ENCODE assay signal across 15 cellular contexts in genomic region chr2:28981620-28982371, GRCh38. TPM values are rescaled to one million over a fixed set of nuclear protein-coding genes. Genes with fewer than 3 reads are reported as not detected.
DNase-seq lines count a peak whose midpoint lies in the region; ATAC-seq and TF ChIP-seq lines count a peak whose summit lies in the region.
"Had no signal": no experiment of that assay in that cellular context is flagged by ENCODE, and none has a peak within 500 bp of the region (broad histone marks: within the 10 kb centered on the region; RNA-seq: fewer than 3 reads in every experiment).

No MANE protein-coding gene starts in this region.

- no peaks in the 10 kb centered on the region for H3K27me3 ChIP-seq in heart right ventricle
- H3K27me3 ChIP-seq in upper lobe of left lung: no peaks in the 10 kb centered on the region
- H3K27me3 ChIP-seq in Karpas-422 (ENCODE audit: low read length): no peaks in the 10 kb centered on the region
- H3K27me3 ChIP-seq: gastrocnemius medialis had no signal

- no peaks in the 10 kb centered on the region for H3K9me3 Mint-ChIP-seq in nephron
- H3K9me3 Mint-ChIP-seq: activated CD8-positive, alpha-beta T cell treated with anti-CD3 and anti-CD28 coated beads for 36 hours; mesothelial cell of epicardium had no signal

- H2AFZ ChIP-seq in Karpas-422 (ENCODE audit: low read length): no peak overlapping the region

- no peak overlapping the region for H3K4me3 ChIP-seq in heart right ventricle
- H3K4me3 ChIP-seq in upper lobe of left lung: no peak overlapping the region
- H3K4me3 ChIP-seq in Karpas-422 (ENCODE audit: low read length): no peak overlapping the region
- H3K4me3 ChIP-seq: gastrocnemius medialis had no signal

- H3K9ac ChIP-seq in Karpas-422 (ENCODE audit: low read length): no peak overlapping the region

- peak overlapping the region in 2 of 3 experiments; percentile 40 to 56 for H3K27ac Mint-ChIP-seq in nephron
- H3K27ac Mint-ChIP-seq: activated CD8-positive, alpha-beta T cell treated with anti-CD3 and anti-CD28 coated beads for 36 hours; endodermal cell had no signal

- TF ChIP-seq CTCF in heart right ventricle (IDR thresholded peaks at IDR 0.05): no peak
- no peak for TF ChIP-seq CTCF in nephron (IDR thresholded peaks at IDR 0.05; ENCODE audit: unreplicated experiment in 3 of 3)
- TF ChIP-seq CTCF in upper lobe of left lung (IDR thresholded peaks at IDR 0.05): no peak

- no peak overlapping the region for H3K4me3 Mint-ChIP-seq in nephron
- H3K4me3 Mint-ChIP-seq: activated CD8-positive, alpha-beta T cell treated with anti-CD3 and anti-CD28 coated beads for 36 hours; endodermal cell; mesothelial cell of epicardium had no signal

- H3K27ac ChIP-seq in heart right ventricle (peak overlapping the region in 8 of 10 donors; percentile 4 to 79 (median 68)), upper lobe of left lung (peak overlapping the region in 3 of 4 donors; percentile 34 to 57 (median 36)), Karpas-422 (ENCODE audit: low read length) (no peak overlapping the region)

- no peaks in the 10 kb centered on the region for H3K36me3 Mint-ChIP-seq in nephron (ENCODE audit: low read depth)
- H3K36me3 Mint-ChIP-seq: mesothelial cell of epicardium had no signal

- H3K4me1 Mint-ChIP-seq in nephron: peaks cover 13% of the 10 kb centered on the region

- in situ Hi-C loops in ACHN (cut with HindIII; ENCODE audit: low pct_ligation_motif_present, low pct_unique_long_range_greater_than_20kb, low sequenced_read_pairs): no loop called here

- H3K9me3 ChIP-seq in heart right ventricle (no peaks in the 10 kb centered on the region), upper lobe of left lung (no peaks in the 10 kb centered on the region), Karpas-422 (ENCODE audit: low read length) (no peaks in the 10 kb centered on the region)
- H3K9me3 ChIP-seq: gastrocnemius medialis had no signal

- H3K4me2 ChIP-seq in Karpas-422 (ENCODE audit: low read depth, low read length, poor library complexity, severe bottlenecking): no peak overlapping the region

- intact Hi-C loops in Right ventricle myocardium inferior (cut with DNase I): loop anchor here (1.0 kb wide), 1 partner anchor 30 kb away; no protein-coding TSS in a partner anchor
- intact Hi-C loops in cardiac septum (cut with DNase I): no loop called here
- intact Hi-C loops in heart right ventricle (cut with DNase I): loop anchor here in 2 of 10 donors (1.0 to 2.0 kb wide), 3 partner anchors 29 to 135 kb away; no protein-coding TSS in a partner anchor

- no peaks in the 10 kb centered on the region for H4K20me1 ChIP-seq in Karpas-422 (ENCODE audit: insufficient read depth, low read depth, low read length)

- no peaks in the 10 kb centered on the region for H3K36me3 ChIP-seq in heart right ventricle
- H3K36me3 ChIP-seq in upper lobe of left lung: no peaks in the 10 kb centered on the region
- no peaks in the 10 kb centered on the region for H3K36me3 ChIP-seq in Karpas-422 (ENCODE audit: insufficient read depth, low read length)
- H3K36me3 ChIP-seq: gastrocnemius medialis had no signal

- no peaks in the 10 kb centered on the region for H3K79me2 ChIP-seq in Karpas-422 (ENCODE audit: low read length)

- whole genome bisulfite sequencing in heart right ventricle, 2 donors: 71 to 76% methylated on average over 10 of the region's 10 CpGs
- WGBS in upper lobe of left lung, 2 donors: 65 to 81% methylated on average over 4 to 10 of the region's 10 CpGs

- no peak for TF ChIP-seq POLR2A in upper lobe of left lung (IDR thresholded peaks at IDR 0.05)

- H3K4me1 ChIP-seq in heart right ventricle (peaks cover 0 to 31% (median 7%) of the 10 kb centered on the region in 9 donors), upper lobe of left lung (no peaks in the 10 kb centered on the region), Karpas-422 (ENCODE audit: low read length) (no peaks in the 10 kb centered on the region)
- H3K4me1 ChIP-seq: gastrocnemius medialis had no signal

- H3K27me3 Mint-ChIP-seq in nephron (ENCODE audit: low read depth): peaks cover 18% of the 10 kb centered on the region
- H3K27me3 Mint-ChIP-seq: activated CD8-positive, alpha-beta T cell treated with anti-CD3 and anti-CD28 coated beads for 36 hours had no signal

- DNase-seq in Right ventricle myocardium inferior (ENCODE audit: missing footprints) (no peak), cardiac septum (ENCODE audit: low spot score) (no peak), heart right ventricle (no peak), upper lobe of left lung (peak in 1 of 2 donors; percentile 61), Karpas-422 (no peak), ACHN (no peak), NCI-H446 treated with DMSO at 0.1 percent for 48 hours (lab: John Stamatoyannopoulos, UW) (no peak)
- DNase-seq: activated CD8-positive, alpha-beta T cell treated with anti-CD3 and anti-CD28 coated beads for 36 hours; activated gamma-delta T cell; endodermal cell; gastrocnemius medialis; NCI-H1105 had no signal

- ATAC-seq in Right ventricle myocardium inferior: peak; percentile 59
- peak in 7 of 8 donors; percentile 17 to 79 (median 63) for ATAC-seq in heart right ventricle
- peak; percentile 42 to 44 for ATAC-seq in upper lobe of left lung (ENCODE audit: low FRiP score in 2 of 2)
- ATAC-seq: activated CD8-positive, alpha-beta T cell treated with anti-CD3 and anti-CD28 coated beads for 36 hours; gastrocnemius medialis had no signal

- no peak for TF ChIP-seq EP300 in upper lobe of left lung (IDR thresholded peaks at IDR 0.05)

- no peaks in the 10 kb centered on the region for H3K9me2 ChIP-seq in Karpas-422 (replicated peaks; ENCODE audit: insufficient read depth, low read length)

RNA-seq across cellular contexts. Expression of gene TOGARAM2, which starts 0.7 kb away (rescaled TPM):
- total RNA-seq in Right ventricle myocardium inferior: 38.0 TPM
- 0.48 TPM for total RNA-seq in cardiac septum
- total RNA-seq in heart right ventricle: 10 to 100 TPM in 8 of 10 donors, 1 to 10 TPM in 2; 1.4 to 56.7 (median 14.6) TPM
- polyA plus RNA-seq in heart right ventricle: 10 to 100 TPM in 1 of 2 donors, 1 to 10 TPM in 1; 6.0 to 68.3 TPM
- total RNA-seq in upper lobe of left lung: 10 to 100 TPM in 4 of 6 donors, 1 to 10 TPM in 1, under 1 TPM in 1; 0.37 to 24.5 (median 10.9) TPM
- total RNA-seq in Karpas-422 (2014; rRNA removed; shearing (Covaris generic); ENCODE audit: low replicate concordance): not detected in 2 replicates
- total RNA-seq: renal cortical epithelial cell had no signal
